8 cellular contexts compared by ENCODE assay signal in the genomic region with DNA sequence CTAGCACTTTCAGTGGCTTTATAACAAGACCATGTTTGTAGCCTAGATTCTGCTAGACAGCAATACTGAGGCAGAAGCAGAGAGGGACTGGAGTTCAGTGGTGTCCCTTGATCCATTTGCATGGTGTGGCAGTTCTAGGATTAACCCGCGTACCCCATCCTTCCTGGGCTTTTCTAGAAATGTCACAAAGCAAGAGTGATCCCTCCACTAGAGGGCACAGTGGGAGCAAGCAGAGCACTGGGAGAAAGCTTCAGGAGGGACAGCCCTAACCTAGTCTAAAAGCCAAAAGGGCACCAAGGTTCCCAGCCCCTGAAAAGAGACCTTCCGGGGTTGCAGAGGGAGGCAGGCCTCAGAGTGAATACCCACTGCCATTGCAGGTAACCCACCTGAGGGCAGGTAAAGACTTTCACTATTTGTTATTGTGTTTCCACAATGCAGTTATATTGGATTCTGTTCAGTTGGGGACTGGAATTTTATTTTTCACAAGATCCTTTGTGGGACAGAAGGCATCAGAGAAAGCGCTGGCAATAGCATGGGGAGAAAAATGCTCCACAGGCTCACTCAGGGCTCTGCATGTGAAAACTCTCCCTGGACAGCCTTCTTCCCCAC.
DNase-seq lines count a peak whose midpoint lies in the region; ATAC-seq lines count a peak whose summit lies in the region.

No MANE protein-coding gene starts in this region.

- DNase-seq in NCI-H510A treated with DMSO at 0.1 percent for 48 hours (lab: John Stamatoyannopoulos, UW) = peak; percentile 60
- no peak for DNase-seq in NCI-H510A (lab: John Stamatoyannopoulos, UW)
- peak; percentile 78 for DNase-seq in HuH-7 (ENCODE audit: low spot score)
- DNase-seq in SK-MEL-5 (ENCODE audit: low read depth, low spot score) = peak; percentile 82
- peak; percentile 74 for DNase-seq in activated naive CD4-positive, alpha-beta T cell treated with anti-CD3 and anti-CD28 coated beads, Interleukin-2, amount 10 ng/mL, durations not matched to agents 7 days and 5 days
- DNase-seq in Right ventricle myocardium inferior (ENCODE audit: missing footprints) = no peak
- peak; percentile 20 for DNase-seq in putamen (ENCODE audit: low spot score)

- CTCF ChIA-PET in activated naive CD4-positive, alpha-beta T cell treated with anti-CD3 and anti-CD28 coated beads, Interleukin-2, amount 10 ng/mL, durations not matched to agents 7 days and 5 days (lab: Charles Lee) = interaction anchor here (0.5 to 3.3 kb wide), 11 partner anchors 9 to 475 kb away, joined by 3 to 24 read pairs (median 4); no protein-coding TSS in a partner anchor

- no peaks in the 10 kb centered on the region for H3K36me3 Mint-ChIP-seq in activated naive CD4-positive, alpha-beta T cell treated with anti-CD3 and anti-CD28 coated beads, Interleukin-2, amount 10 ng/mL, durations not matched to agents 7 days and 5 days

- H3K4me3 Mint-ChIP-seq in activated naive CD4-positive, alpha-beta T cell treated with anti-CD3 and anti-CD28 coated beads, Interleukin-2, amount 10 ng/mL, durations not matched to agents 7 days and 5 days = no peak overlapping the region

- ATAC-seq in Right ventricle myocardium inferior (peak; percentile 74), HG03280 (IDR thresholded peaks at IDR 0.05; ENCODE audit: unreplicated experiment) (no peak)

- H3K27ac Mint-ChIP-seq in activated naive CD4-positive, alpha-beta T cell treated with anti-CD3 and anti-CD28 coated beads, Interleukin-2, amount 10 ng/mL, durations not matched to agents 7 days and 5 days = peak overlapping the region; percentile 37

- peaks cover 22% of the 10 kb centered on the region for H3K27me3 Mint-ChIP-seq in activated naive CD4-positive, alpha-beta T cell treated with anti-CD3 and anti-CD28 coated beads, Interleukin-2, amount 10 ng/mL, durations not matched to agents 7 days and 5 days

- in situ Hi-C loops in SK-MEL-5 (cut with HindIII; ENCODE audit: low pct_unique_long_range_greater_than_20kb, low sequenced_read_pairs) = no loop called here

- no peaks in the 10 kb centered on the region for H3K9me3 Mint-ChIP-seq in activated naive CD4-positive, alpha-beta T cell treated with anti-CD3 and anti-CD28 coated beads, Interleukin-2, amount 10 ng/mL, durations not matched to agents 7 days and 5 days

- intact Hi-C loops in Right ventricle myocardium inferior (cut with DNase I) = loop anchor here (1.0 to 5.0 kb wide), 3 partner anchors 208 to 333 kb away; a partner anchor contains a TSS

- peaks cover 3% of the 10 kb centered on the region for H3K4me1 Mint-ChIP-seq in activated naive CD4-positive, alpha-beta T cell treated with anti-CD3 and anti-CD28 coated beads, Interleukin-2, amount 10 ng/mL, durations not matched to agents 7 days and 5 days

Comparison
In these comparisons a context has a peak if more than half of its experiments do, and no peak if none do; other contexts are left out.
1. DNase-seq: peak in NCI-H510A treated with DMSO at 0.1 percent for 48 hours (single experiment), HuH-7 (single experiment), SK-MEL-5 (single experiment), activated naive CD4-positive, alpha-beta T cell treated with anti-CD3 and anti-CD28 coated beads, Interleukin-2, amount 10 ng/mL, durations not matched to agents 7 days and 5 days (single experiment) and putamen (single experiment); none in NCI-H510A (single experiment) and Right ventricle myocardium inferior (single experiment).